In the genomic region with DNA sequence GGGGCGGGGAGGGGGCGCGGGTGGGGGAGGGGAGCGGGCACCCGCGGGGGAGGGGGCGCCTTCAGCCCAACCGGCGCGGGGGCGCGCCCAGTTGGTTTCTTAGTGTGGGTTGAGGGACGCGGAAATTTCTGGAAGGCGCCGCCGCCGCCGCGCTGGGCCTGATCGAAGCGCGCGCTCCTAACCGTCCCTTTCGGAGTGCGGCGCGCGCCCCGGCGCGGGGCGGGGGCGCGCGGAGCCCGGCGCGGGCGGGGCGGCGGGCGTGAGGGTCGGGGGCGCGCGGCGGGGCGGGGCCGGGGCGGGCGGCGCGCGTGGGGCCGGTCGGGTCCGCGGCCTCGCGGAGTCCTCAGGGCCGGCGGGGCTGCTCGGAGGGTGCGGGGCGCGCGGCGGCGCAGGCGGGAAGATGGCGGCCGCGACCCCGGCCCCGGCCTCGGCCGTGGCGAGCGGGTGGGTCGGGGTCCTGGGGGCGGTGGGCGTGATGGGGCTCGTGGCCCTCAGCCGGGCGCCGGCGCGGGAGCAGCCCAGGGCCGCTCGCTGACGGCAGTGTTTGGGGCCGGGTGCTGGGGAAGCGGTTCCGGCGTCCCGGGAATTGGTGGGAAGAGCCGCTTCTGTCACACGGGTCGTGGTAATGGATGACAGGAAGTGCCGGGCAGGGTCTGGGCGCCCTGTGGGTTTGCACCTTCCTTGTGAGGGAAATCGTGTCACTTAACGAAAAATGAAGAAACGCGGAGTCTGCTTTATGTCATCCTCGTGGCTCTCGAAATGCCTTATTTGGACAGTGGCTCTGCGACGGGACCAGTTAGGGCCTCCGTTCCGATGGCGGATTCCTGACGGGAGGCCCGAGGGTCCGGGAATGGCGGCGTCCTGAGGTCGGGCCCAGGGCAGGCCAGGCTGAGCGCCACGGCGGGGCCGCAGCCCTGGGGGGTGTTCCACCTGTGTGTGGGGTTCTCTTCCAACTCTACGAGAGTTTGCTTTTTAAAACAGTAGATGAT, we compare ENCODE assay signal across 1 cellular context.
TF ChIP-seq lines count a peak whose summit lies in the region.

No MANE protein-coding gene starts in this region.

TF ChIP-seq in HepG2, 621 proteins besides CTCF, POLR2A, EP300 and RAD21 (continued from another document and continues in another):
- TF ChIP-seq, protein P1, sequence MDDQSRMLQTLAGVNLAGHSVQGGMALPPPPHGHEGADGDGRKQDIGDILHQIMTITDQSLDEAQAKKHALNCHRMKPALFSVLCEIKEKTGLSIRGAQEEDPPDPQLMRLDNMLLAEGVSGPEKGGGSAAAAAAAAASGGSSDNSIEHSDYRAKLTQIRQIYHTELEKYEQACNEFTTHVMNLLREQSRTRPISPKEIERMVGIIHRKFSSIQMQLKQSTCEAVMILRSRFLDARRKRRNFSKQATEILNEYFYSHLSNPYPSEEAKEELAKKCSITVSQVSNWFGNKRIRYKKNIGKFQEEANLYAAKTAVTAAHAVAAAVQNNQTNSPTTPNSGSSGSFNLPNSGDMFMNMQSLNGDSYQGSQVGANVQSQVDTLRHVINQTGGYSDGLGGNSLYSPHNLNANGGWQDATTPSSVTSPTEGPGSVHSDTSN (CRISPR knock-in tag; IDR thresholded peaks at IDR 0.05; ENCODE audit: borderline replicate concordance), result no peak
- TF ChIP-seq KLF12 (CRISPR knock-in tag; IDR thresholded peaks at IDR 0.05; ENCODE audit: borderline replicate concordance) (no peak), ZBTB38 (CRISPR knock-in tag; IDR thresholded peaks at IDR 0.05) (no peak), ZFP91 (CRISPR knock-in tag; IDR thresholded peaks at IDR 0.05; ENCODE audit: borderline replicate concordance) (peak; percentile 29; the same call in 1 of the 2 replicates), TAF15 (IDR thresholded peaks at IDR 0.05; ENCODE audit: low read depth, low read length, poor library complexity, severe bottlenecking) (no peak), ATAD3A (CRISPR knock-in tag; IDR thresholded peaks at IDR 0.05) (no peak), SYNCRIP (IDR thresholded peaks at IDR 0.05; ENCODE audit: insufficient read depth, low read depth, low read length) (no peak), PHF21A (CRISPR knock-in tag; IDR thresholded peaks at IDR 0.05) (0 out of 2 replicates have a peak, but pooled peaks have one; percentile 29), RNF219 (CRISPR knock-in tag; IDR thresholded peaks at IDR 0.05) (no peak), GFI1 (CRISPR knock-in tag; IDR thresholded peaks at IDR 0.05; ENCODE audit: borderline replicate concordance) (0 out of 2 replicates have a peak, but pooled peaks have one; percentile 42), ZHX2 (IDR thresholded peaks at IDR 0.05; ENCODE audit: low read depth) (no peak), ZHX2 (CRISPR knock-in tag; IDR thresholded peaks at IDR 0.05; ENCODE audit: borderline replicate concordance) (no peak), ZUFSP (CRISPR knock-in tag; IDR thresholded peaks at IDR 0.05; ENCODE audit: borderline replicate concordance) (no peak), TEAD2 (CRISPR knock-in tag; IDR thresholded peaks at IDR 0.05) (no peak), ZFP37 (CRISPR knock-in tag; IDR thresholded peaks at IDR 0.05; ENCODE audit: borderline replicate concordance) (no peak), RELA (CRISPR knock-in tag; IDR thresholded peaks at IDR 0.05) (no peak), ATF7 (IDR thresholded peaks at IDR 0.05) (no peak), ATF7 (CRISPR knock-in tag; IDR thresholded peaks at IDR 0.05) (no peak), ZNF646 (CRISPR knock-in tag; IDR thresholded peaks at IDR 0.05) (no peak), ZNF331 (CRISPR knock-in tag; IDR thresholded peaks at IDR 0.05) (no peak), ZFP90 (CRISPR knock-in tag; IDR thresholded peaks at IDR 0.05; ENCODE audit: borderline replicate concordance) (no peak), TBX2 (CRISPR knock-in tag; IDR thresholded peaks at IDR 0.05; ENCODE audit: borderline replicate concordance) (no peak), RNF2 (conservative IDR thresholded peaks at IDR 0.05; ENCODE audit: low read depth) (0 out of 2 replicates have a peak, but pooled peaks have one; percentile 40), NCOR1 (IDR thresholded peaks at IDR 0.05; ENCODE audit: borderline replicate concordance, low read length) (no peak), ZNF354B (CRISPR knock-in tag; IDR thresholded peaks at IDR 0.05) (no peak)
- TF ChIP-seq, protein P2, sequence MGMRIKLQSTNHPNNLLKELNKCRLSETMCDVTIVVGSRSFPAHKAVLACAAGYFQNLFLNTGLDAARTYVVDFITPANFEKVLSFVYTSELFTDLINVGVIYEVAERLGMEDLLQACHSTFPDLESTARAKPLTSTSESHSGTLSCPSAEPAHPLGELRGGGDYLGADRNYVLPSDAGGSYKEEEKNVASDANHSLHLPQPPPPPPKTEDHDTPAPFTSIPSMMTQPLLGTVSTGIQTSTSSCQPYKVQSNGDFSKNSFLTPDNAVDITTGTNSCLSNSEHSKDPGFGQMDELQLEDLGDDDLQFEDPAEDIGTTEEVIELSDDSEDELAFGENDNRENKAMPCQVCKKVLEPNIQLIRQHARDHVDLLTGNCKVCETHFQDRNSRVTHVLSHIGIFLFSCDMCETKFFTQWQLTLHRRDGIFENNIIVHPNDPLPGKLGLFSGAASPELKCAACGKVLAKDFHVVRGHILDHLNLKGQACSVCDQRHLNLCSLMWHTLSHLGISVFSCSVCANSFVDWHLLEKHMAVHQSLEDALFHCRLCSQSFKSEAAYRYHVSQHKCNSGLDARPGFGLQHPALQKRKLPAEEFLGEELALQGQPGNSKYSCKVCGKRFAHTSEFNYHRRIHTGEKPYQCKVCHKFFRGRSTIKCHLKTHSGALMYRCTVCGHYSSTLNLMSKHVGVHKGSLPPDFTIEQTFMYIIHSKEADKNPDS (CRISPR knock-in tag; IDR thresholded peaks at IDR 0.05), result no peak
